ENCODE assay signal across 8 cellular contexts in genomic region chr17:68378202-68379149, GRCh38.
DNase-seq lines count a peak whose midpoint lies in the region; ATAC-seq, FAIRE-seq and TF ChIP-seq lines count a peak whose summit lies in the region.

No MANE protein-coding gene starts in this region.

- no peak for FAIRE-seq in RCC 7860 (lab: Jason Lieb, UNC)

- 2 to 19% (median 11%) methylated on average over 19 to 23 of the region's 23 CpGs for WGBS in heart left ventricle, 4 donors

- peaks cover 9% of the 10 kb centered on the region for H3K4me1 Mint-ChIP-seq in progenitor cell of endocrine pancreas (ENCODE audit: low read depth)

- no peaks in the 10 kb centered on the region for H3K36me3 ChIP-seq in heart left ventricle

- H3K4me1 ChIP-seq in heart left ventricle, result peaks cover 7 to 59% (median 38%) of the 10 kb centered on the region in 12 donors

- H3K27ac Mint-ChIP-seq in progenitor cell of endocrine pancreas, result no peak overlapping the region

- H3K27me3 Mint-ChIP-seq in progenitor cell of endocrine pancreas, result peaks cover 12% of the 10 kb centered on the region

- no peaks in the 10 kb centered on the region for H3K27me3 ChIP-seq in heart left ventricle

- peak overlapping the region; percentile 37 for H3K4me3 Mint-ChIP-seq in progenitor cell of endocrine pancreas (ENCODE audit: low read depth)

- H3K27ac ChIP-seq in VCaP (peak overlapping the region; percentile 98), heart left ventricle (peak overlapping the region; percentile 87 to 99 (median 96))

- H3K36me3 Mint-ChIP-seq in progenitor cell of endocrine pancreas (ENCODE audit: insufficient read depth), result no peaks in the 10 kb centered on the region

- ATAC-seq in heart left ventricle, result peak; percentile 92 to 94 (median 94)
- ATAC-seq in GM19351 (IDR thresholded peaks at IDR 0.05; ENCODE audit: unreplicated experiment), result no peak

- DNase-seq in HFF-Myc (ENCODE audit: extremely low read depth, low read depth), result peak; percentile 75
- peak; percentile 89 to 99 (median 93) for DNase-seq in heart left ventricle
- DNase-seq in progenitor cell of endocrine pancreas (ENCODE audit: low spot score, unreplicated experiment), result no peak
- no peak for DNase-seq in NCI-H446 (lab: John Stamatoyannopoulos, UW)
- no peak for DNase-seq in RCC 7860 (ENCODE audit: low spot score)
- no peak for DNase-seq in inferior parietal cortex (ENCODE audit: extremely low spot score)

- H3K9me3 Mint-ChIP-seq in progenitor cell of endocrine pancreas (ENCODE audit: low read depth), result no peaks in the 10 kb centered on the region

- intact Hi-C loops in heart left ventricle (cut with DNase I), result loop anchor here in 3 of 10 donors (2.0 to 10.0 kb wide), 3 partner anchors 20 to 86 kb away; partner anchors contain the start of genes ARSG (in 3 of the 3) and SLC16A6 (in 3 of the 3)

- no peak for TF ChIP-seq POLR2A in heart left ventricle (IDR thresholded peaks at IDR 0.05)

- no peaks in the 10 kb centered on the region for H3K9me3 ChIP-seq in heart left ventricle

- peak overlapping the region; percentile 0; the same call in 1 of the 2 replicates for H3K4me3 ChIP-seq in HFF-Myc (replicated peaks; ENCODE audit: low read depth, low read length)
- peak overlapping the region in 8 of 12 donors; percentile 8 to 31 (median 18) for H3K4me3 ChIP-seq in heart left ventricle

- no peak for TF ChIP-seq CTCF in HFF-Myc (IDR thresholded peaks at IDR 0.05; ENCODE audit: low read depth, low read length, missing control alignments)
- TF ChIP-seq CTCF in VCaP (conservative IDR thresholded peaks at IDR 0.05), result no peak
- TF ChIP-seq CTCF in heart left ventricle (IDR thresholded peaks at IDR 0.05), result no peak
- TF ChIP-seq CTCF in progenitor cell of endocrine pancreas (IDR thresholded peaks at IDR 0.05; ENCODE audit: unreplicated experiment), result no peak

Comparison
In these comparisons a context has a peak if more than half of its experiments do, and no peak if none do; other contexts are left out.
1. DNase-seq: peak in HFF-Myc (single experiment) and heart left ventricle (5 of 5); none in progenitor cell of endocrine pancreas (single experiment), NCI-H446 (0 of 2), RCC 7860 (single experiment) and inferior parietal cortex (single experiment).